8 cellular contexts compared by ENCODE assay signal in the genomic region with DNA sequence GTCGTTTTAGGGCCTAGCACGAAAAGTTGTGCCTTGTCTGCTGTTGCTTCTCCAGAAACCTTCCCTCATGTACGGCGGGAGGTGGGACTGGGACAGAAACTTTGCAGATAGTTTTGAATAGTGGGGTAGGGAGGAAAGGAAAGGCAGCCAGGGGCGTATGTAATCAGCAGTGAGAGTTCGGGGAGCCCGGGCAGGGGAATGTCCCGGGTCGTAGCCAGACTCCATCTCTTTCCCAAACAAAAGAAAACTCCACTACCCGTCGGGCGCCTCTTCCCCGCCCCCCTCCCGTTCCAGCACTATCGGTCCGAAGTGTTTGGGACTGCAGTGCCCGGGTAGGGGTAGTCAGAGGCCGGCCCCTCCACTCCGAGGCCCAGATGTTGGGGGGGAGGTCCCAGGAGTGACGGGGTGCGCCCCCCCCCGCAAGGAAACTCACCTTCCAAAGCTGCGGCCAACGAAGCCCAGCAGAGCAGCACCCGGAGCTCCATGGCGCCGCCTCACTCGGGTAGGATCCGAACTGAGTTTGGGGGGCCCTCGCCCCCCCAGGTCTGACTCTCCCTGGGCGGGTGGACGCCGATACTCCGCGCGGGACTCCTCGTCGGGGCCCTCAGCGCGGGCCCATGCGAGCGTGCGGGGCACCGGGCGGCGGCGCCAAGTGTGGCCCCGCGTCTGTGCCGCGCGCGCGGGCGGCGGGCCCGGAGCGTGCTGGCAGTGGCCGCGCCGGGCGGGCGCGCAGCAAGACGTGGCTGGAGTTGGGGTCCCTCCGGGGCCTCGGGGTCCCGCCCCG. TPM values are rescaled to one million over a fixed set of nuclear protein-coding genes. Genes with fewer than 3 reads are reported as not detected.
DNase-seq lines count a peak whose midpoint lies in the region; ATAC-seq and TF ChIP-seq lines count a peak whose summit lies in the region.

No MANE protein-coding gene starts in this region.

- dilution Hi-C loops in mammary epithelial cell (cut with HindIII; ENCODE audit: low sequenced_read_pairs): no loop called here

- H3K9me3 Mint-ChIP-seq in activated naive CD4-positive, alpha-beta T cell treated with anti-CD3 and anti-CD28 coated beads, Interleukin-2, amount 50 U/mL, for 24 hours: no peaks in the 10 kb centered on the region

- H3K27me3 ChIP-seq in mammary epithelial cell (ENCODE audit: insufficient read depth, low read length): no peaks in the 10 kb centered on the region
- H3K27me3 ChIP-seq in lower lobe of right lung (ENCODE audit: low read depth): peaks cover 22% of the 10 kb centered on the region
- peaks cover 0 to 9% (median 3%) of the 10 kb centered on the region in 4 donors for H3K27me3 ChIP-seq in upper lobe of left lung

- H3K4me3 ChIP-seq in mammary epithelial cell (replicated peaks in 1 of 3; ENCODE audit: insufficient read depth in 1 of 3, low read depth in 2 of 3, low read length in 3 of 3): peak overlapping the region; percentile 70 to 86 (median 72)
- H3K4me3 ChIP-seq in lower lobe of right lung: peak overlapping the region; percentile 72
- H3K4me3 ChIP-seq in upper lobe of left lung: peak overlapping the region; percentile 59 to 82 (median 76)

- H3K4me3 Mint-ChIP-seq in activated naive CD4-positive, alpha-beta T cell treated with anti-CD3 and anti-CD28 coated beads, Interleukin-2, amount 50 U/mL, for 24 hours: peak overlapping the region; percentile 82

- intact Hi-C loops in mammary epithelial cell (cut with micrococcal nuclease): loop anchor here (1.0 to 2.0 kb wide), 3 partner anchors 26 to 122 kb away; a partner anchor contains a TSS
- intact Hi-C loops in lower lobe of right lung (cut with DNase I): no loop called here

- H3K9me3 ChIP-seq in mammary epithelial cell (replicated peaks; ENCODE audit: insufficient read depth, low read length) (no peaks in the 10 kb centered on the region), lower lobe of right lung (no peaks in the 10 kb centered on the region), upper lobe of left lung (no peaks in the 10 kb centered on the region)

- H3K27me3 Mint-ChIP-seq in activated naive CD4-positive, alpha-beta T cell treated with anti-CD3 and anti-CD28 coated beads, Interleukin-2, amount 50 U/mL, for 24 hours: peaks cover 24% of the 10 kb centered on the region

- peaks cover 62% of the 10 kb centered on the region for H3K79me2 ChIP-seq in mammary epithelial cell (ENCODE audit: insufficient read depth, low read length)

- peak overlapping the region; percentile 66 for H3K9ac ChIP-seq in mammary epithelial cell (ENCODE audit: insufficient read depth, low read length)

- CTCF ChIA-PET in mammary epithelial cell (lab: Charles Lee; ENCODE audit: low non-redundant PET): interaction anchor here (0.6 kb wide), 1 partner anchor 40 kb away, joined by 6 read pairs; no protein-coding TSS in a partner anchor

- TF ChIP-seq CTCF in mammary epithelial cell (conservative IDR thresholded peaks at IDR 0.05 in 1 of 2, IDR thresholded peaks at IDR 0.05 in 1 of 2; ENCODE audit: extremely low read depth in 1 of 2, insufficient read depth in 1 of 2, low read depth in 1 of 2, low read length in 2 of 2) (no peak), lower lobe of right lung (IDR thresholded peaks at IDR 0.05) (no peak), upper lobe of left lung (IDR thresholded peaks at IDR 0.05) (no peak)

- ATAC-seq in lower lobe of right lung (peak; percentile 23 to 43), upper lobe of left lung (ENCODE audit: low FRiP score in 2 of 2) (peak in 1 of 2 donors; percentile 48), GM19455 (IDR thresholded peaks at IDR 0.05; ENCODE audit: unreplicated experiment) (no peak), HG03354 (IDR thresholded peaks at IDR 0.05; ENCODE audit: poor library complexity, severe bottlenecking, unreplicated experiment) (no peak)

- BruUV-seq in mammary epithelial cell (replicated peaks; lab: Mats Ljungman, UMichigan): TSS peak; percentile 31

- in situ Hi-C loops in mammary epithelial cell (cut with MboI; ENCODE audit: low sequenced_read_pairs in 2 of 2): no loop called here

- TF ChIP-seq POLR2A in upper lobe of left lung (IDR thresholded peaks at IDR 0.05): no peak

- H4K20me1 ChIP-seq in mammary epithelial cell (ENCODE audit: insufficient read depth, low read length): no peaks in the 10 kb centered on the region

- H2AFZ ChIP-seq in mammary epithelial cell (ENCODE audit: low read depth, low read length): peak overlapping the region; percentile 88

- peaks cover 19% of the 10 kb centered on the region for H3K4me1 Mint-ChIP-seq in activated naive CD4-positive, alpha-beta T cell treated with anti-CD3 and anti-CD28 coated beads, Interleukin-2, amount 50 U/mL, for 24 hours

- H3K27ac ChIP-seq in mammary epithelial cell (ENCODE audit: insufficient read depth, low read depth, low read length) (peak overlapping the region; percentile 39), lower lobe of right lung (peak overlapping the region; percentile 80), upper lobe of left lung (peak overlapping the region; percentile 75 to 89 (median 82))

- H3K36me3 ChIP-seq in mammary epithelial cell (ENCODE audit: insufficient read depth, low read length): peaks cover 7% of the 10 kb centered on the region
- peaks cover 28% of the 10 kb centered on the region for H3K36me3 ChIP-seq in lower lobe of right lung
- peaks cover 8 to 25% (median 23%) of the 10 kb centered on the region in 4 donors for H3K36me3 ChIP-seq in upper lobe of left lung

- TF ChIP-seq EP300 in upper lobe of left lung (IDR thresholded peaks at IDR 0.05): no peak

- DNase-seq in activated naive CD4-positive, alpha-beta T cell treated with anti-CD3 and anti-CD28 coated beads, Interleukin-2, amount 50 U/mL, for 16 hours: no peak
- DNase-seq in mammary epithelial cell: peak; percentile 38
- no peak for DNase-seq in lower lobe of right lung
- no peak for DNase-seq in upper lobe of left lung
- no peak for DNase-seq in NCI-H524 (lab: John Stamatoyannopoulos, UW)

- H3K36me3 Mint-ChIP-seq in activated naive CD4-positive, alpha-beta T cell treated with anti-CD3 and anti-CD28 coated beads, Interleukin-2, amount 50 U/mL, for 24 hours: peaks cover 2% of the 10 kb centered on the region

- peak overlapping the region; percentile 55 for H3K27ac Mint-ChIP-seq in activated naive CD4-positive, alpha-beta T cell treated with anti-CD3 and anti-CD28 coated beads, Interleukin-2, amount 50 U/mL, for 24 hours

- H3K4me1 ChIP-seq in mammary epithelial cell (ENCODE audit: insufficient read depth, low read length): peaks cover 7% of the 10 kb centered on the region
- H3K4me1 ChIP-seq in lower lobe of right lung: peaks cover 28% of the 10 kb centered on the region
- H3K4me1 ChIP-seq in upper lobe of left lung: peaks cover 36 to 61% (median 41%) of the 10 kb centered on the region in 4 donors

- H3K4me2 ChIP-seq in mammary epithelial cell (ENCODE audit: insufficient read depth, low read depth, low read length): peak overlapping the region; percentile 86

- WGBS in mammary epithelial cell (ENCODE audit: low coverage, missing lambda C conversion rate): under 1% methylated on average over 39 of the region's 69 CpGs
- WGBS in upper lobe of left lung, 2 donors: 2 to 4% methylated on average over 15 to 16 of the region's 69 CpGs

RNA-seq across cellular contexts. Expression of a gene that starts 0.6 kb away (rescaled TPM):
- total RNA-seq in mammary epithelial cell (10 to 100 TPM; 75.0 to 81.0 TPM), lower lobe of right lung (68.6 TPM), upper lobe of left lung (10 to 100 TPM; 36.7 to 96.5 (median 56.6) TPM)
- polyA plus RNA-seq in mammary epithelial cell: 71.4 TPM
- 145 TPM for polyA minus RNA-seq in mammary epithelial cell

RNA-seq across cellular contexts. Expression of a gene that starts 25.8 kb away (rescaled TPM):
- total RNA-seq in mammary epithelial cell (10 to 100 TPM; 11.7 to 31.0 TPM), lower lobe of right lung (43.6 TPM), upper lobe of left lung (10 to 100 TPM; 14.5 to 50.1 (median 43.9) TPM)
- polyA plus RNA-seq in mammary epithelial cell: 11.5 TPM
- polyA minus RNA-seq in mammary epithelial cell: 18.6 TPM

RNA-seq across cellular contexts. Expression of a gene that starts 40.4 kb away (rescaled TPM):
- 100 to 1,000 TPM in 1 of 2 donors, 10 to 100 TPM in 1; 56.3 to 129 TPM for total RNA-seq in mammary epithelial cell
- 125 TPM for polyA plus RNA-seq in mammary epithelial cell
- 66.4 TPM for polyA minus RNA-seq in mammary epithelial cell
- total RNA-seq in lower lobe of right lung: 56.5 TPM
- 10 to 100 TPM; 17.8 to 74.3 (median 67.3) TPM for total RNA-seq in upper lobe of left lung

RNA-seq across cellular contexts. Expression of a gene that starts 48.2 kb away (rescaled TPM):
- total RNA-seq in mammary epithelial cell (100 to 1,000 TPM in 1 of 2 donors, 10 to 100 TPM in 1; 29.5 to 127 TPM), lower lobe of right lung (105 TPM), upper lobe of left lung (100 to 1,000 TPM in 4 of 6 donors, 10 to 100 TPM in 2; 57.9 to 324 (median 111) TPM)
- 57.6 TPM for polyA plus RNA-seq in mammary epithelial cell
- 127 TPM for polyA minus RNA-seq in mammary epithelial cell

Comparison
In these comparisons a context has a peak if more than half of its experiments do, and no peak if none do; other contexts are left out.
1. ATAC-seq: peak in lower lobe of right lung (2 of 2); none in GM19455 (single experiment) and HG03354 (single experiment).
2. Peak in every context shown above with its lines, with median percentiles within 50 percentile points of each other: H3K27ac ChIP-seq and H3K4me3 ChIP-seq.